ENCODE assay signal across 10 cellular contexts in the genomic region with DNA sequence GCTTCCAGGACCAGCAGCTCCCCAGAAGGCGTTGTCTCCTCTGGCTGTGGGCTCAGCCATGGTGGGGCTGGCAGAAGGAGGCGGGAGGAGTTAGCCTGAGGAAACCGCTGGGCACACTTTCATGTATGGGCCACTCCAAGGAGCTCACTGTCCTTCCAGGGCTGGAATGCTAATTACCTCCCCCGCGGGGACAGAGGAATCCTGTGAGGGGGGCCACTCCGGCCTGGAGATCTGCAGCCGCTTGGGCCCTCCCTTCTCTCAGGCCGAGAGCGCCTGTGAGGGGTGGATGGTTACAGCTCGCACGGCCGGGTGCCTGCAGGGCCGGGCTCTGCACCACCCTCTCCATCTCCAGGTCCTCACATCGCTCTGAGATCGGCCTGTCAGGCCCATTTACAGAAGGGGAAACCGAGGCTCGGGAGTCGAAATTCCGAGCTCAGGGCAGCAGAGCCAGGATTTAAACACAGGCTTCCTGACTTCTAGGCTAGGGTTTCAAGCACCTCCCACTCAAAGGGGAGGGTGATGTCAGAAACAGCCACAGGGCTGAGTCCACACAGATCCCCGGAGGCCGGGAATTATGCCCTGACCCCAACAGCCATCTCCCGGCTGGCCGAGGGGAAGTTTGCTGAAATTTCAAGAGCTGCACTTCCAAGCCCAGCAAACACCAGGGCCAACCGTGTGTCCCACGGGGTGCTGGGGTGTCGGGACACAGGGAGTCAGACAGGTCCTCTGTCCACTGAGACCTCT. TPM values are rescaled to one million over a fixed set of nuclear protein-coding genes. Genes with fewer than 3 reads are reported as not detected.
DNase-seq lines count a peak whose midpoint lies in the region; TF ChIP-seq lines count a peak whose summit lies in the region.
"Had no signal": no experiment of that assay in that cellular context is flagged by ENCODE, and none has a peak within 500 bp of the region (broad histone marks: within the 10 kb centered on the region; RNA-seq: fewer than 3 reads in every experiment).

No MANE protein-coding gene starts in this region.

- intact Hi-C loops in esophagus muscularis mucosa (cut with DNase I) = no loop called here
- intact Hi-C loops in CD4-positive, alpha-beta memory T cell (cut with micrococcal nuclease) = no loop called here

- DNase-seq in AG08395 (ENCODE audit: low spot score) (peak; percentile 49), SJCRH30 (peak; percentile 50 to 65), fibroblast of villous mesenchyme (ENCODE audit: low read depth) (peak; percentile 81), myocyte (ENCODE audit: low read depth) (peak; percentile 65), anterior cingulate cortex (lab: John Stamatoyannopoulos, UW) (no peak), tibial nerve (ENCODE audit: low spot score in 2 of 2) (no peak), esophagus muscularis mucosa (ENCODE audit: extremely low spot score) (no peak)
- no peak for DNase-seq in CD4-positive, alpha-beta memory T cell
- DNase-seq: activated CD8-positive, alpha-beta memory T cell treated with anti-CD3 and anti-CD28 coated beads, Interleukin-2, amount 50 U/mL, for 48 hours; NCI-H446 treated with DMSO at 0.1 percent for 48 hours had no signal

- H3K27me3 ChIP-seq in SJCRH30 (no peaks in the 10 kb centered on the region), tibial nerve (no peaks in the 10 kb centered on the region), esophagus muscularis mucosa (peaks cover 0 to 2% (median 0%) of the 10 kb centered on the region in 4 donors)
- H3K27me3 ChIP-seq in CD4-positive, alpha-beta memory T cell (ENCODE audit: insufficient read depth, low read length) = no peaks in the 10 kb centered on the region

- TF ChIP-seq CTCF in fibroblast of villous mesenchyme (IDR thresholded peaks at IDR 0.05; ENCODE audit: insufficient read depth, low read depth, low read length) (no peak), tibial nerve (IDR thresholded peaks at IDR 0.05) (no peak), esophagus muscularis mucosa (IDR thresholded peaks at IDR 0.05) (no peak)

- H3K4me1 ChIP-seq in SJCRH30 (peaks cover 42% of the 10 kb centered on the region), tibial nerve (peaks cover 0 to 40% (median 14%) of the 10 kb centered on the region in 4 donors), esophagus muscularis mucosa (peaks cover 8 to 36% (median 27%) of the 10 kb centered on the region in 4 donors)
- H3K4me1 ChIP-seq in CD4-positive, alpha-beta memory T cell (ENCODE audit: insufficient read depth, low read length) = no peaks in the 10 kb centered on the region

- H3K27ac ChIP-seq in SJCRH30 (peak overlapping the region; percentile 8; the same call in 1 of the 2 replicates), tibial nerve (peak overlapping the region in 2 of 4 donors; percentile 72 to 73), esophagus muscularis mucosa (replicated peaks in 1 of 4) (peak overlapping the region in 2 of 4 donors; percentile 23 to 52)
- no peak overlapping the region for H3K27ac ChIP-seq in CD4-positive, alpha-beta memory T cell (ENCODE audit: low read depth, low read length)

- no peaks in the 10 kb centered on the region for H3K36me3 Mint-ChIP-seq in CD4-positive, alpha-beta memory T cell

- H3K9me3 Mint-ChIP-seq in CD4-positive, alpha-beta memory T cell = no peaks in the 10 kb centered on the region

- peak overlapping the region; percentile 24 for H3K4me3 ChIP-seq in SJCRH30
- H3K4me3 ChIP-seq in fibroblast of villous mesenchyme (ENCODE audit: low read depth, low read length) = no peak overlapping the region
- no peak overlapping the region for H3K4me3 ChIP-seq in tibial nerve
- peak overlapping the region in 2 of 4 donors; percentile 4 to 19 for H3K4me3 ChIP-seq in esophagus muscularis mucosa
- no peak overlapping the region for H3K4me3 ChIP-seq in CD4-positive, alpha-beta memory T cell (ENCODE audit: low read length in 2 of 2)

- WGBS in tibial nerve, 2 donors = 18 to 45% methylated on average over 18 to 21 of the region's 26 CpGs
- WGBS in esophagus muscularis mucosa = 36% methylated on average over 24 of the region's 26 CpGs

- peak in 1 of 2 donors; percentile 29 for TF ChIP-seq EP300 in tibial nerve (IDR thresholded peaks at IDR 0.05)
- TF ChIP-seq EP300 in esophagus muscularis mucosa (IDR thresholded peaks at IDR 0.05) = no peak

- CTCF ChIA-PET in CD4-positive, alpha-beta memory T cell (lab: Charles Lee; ENCODE audit: partially characterized antibody) = no interaction called here

- no peak overlapping the region for H3K27ac Mint-ChIP-seq in CD4-positive, alpha-beta memory T cell

- H3K4me3 Mint-ChIP-seq in CD4-positive, alpha-beta memory T cell = no peak overlapping the region

- H3K36me3 ChIP-seq in SJCRH30 = no peaks in the 10 kb centered on the region
- H3K36me3 ChIP-seq in tibial nerve = no peaks in the 10 kb centered on the region
- H3K36me3 ChIP-seq in esophagus muscularis mucosa = no peaks in the 10 kb centered on the region
- H3K36me3 ChIP-seq in CD4-positive, alpha-beta memory T cell (ENCODE audit: insufficient read depth, low read length) = no peaks in the 10 kb centered on the region

- TF ChIP-seq POLR2A in tibial nerve (IDR thresholded peaks at IDR 0.05) = no peak
- TF ChIP-seq POLR2A in esophagus muscularis mucosa (IDR thresholded peaks at IDR 0.05; ENCODE audit: low read depth) = no peak

- no peaks in the 10 kb centered on the region for H3K27me3 Mint-ChIP-seq in CD4-positive, alpha-beta memory T cell

- H3K9me3 ChIP-seq in SJCRH30 (replicated peaks) (no peaks in the 10 kb centered on the region), tibial nerve (no peaks in the 10 kb centered on the region), esophagus muscularis mucosa (no peaks in the 10 kb centered on the region)
- no peaks in the 10 kb centered on the region for H3K9me3 ChIP-seq in CD4-positive, alpha-beta memory T cell (ENCODE audit: control insufficient read depth in 1 of 2, low read length in 2 of 2)

- POLR2A ChIA-PET in CD4-positive, alpha-beta memory T cell (lab: Charles Lee; ENCODE audit: partially characterized antibody) = no interaction called here

- no peaks in the 10 kb centered on the region for H3K4me1 Mint-ChIP-seq in CD4-positive, alpha-beta memory T cell

RNA-seq across cellular contexts. Expression of gene PDGFA, which starts 59.1 kb away (rescaled TPM):
- total RNA-seq in SJCRH30 (2014; rRNA removed; shearing (Covaris generic)) = 26.9 and 31.6 TPM in 2 replicates
- total RNA-seq in fibroblast of villous mesenchyme (43.2 and 86.7 TPM in 2 replicates), myocyte (38.6 and 48.4 TPM in 2 replicates), tibial nerve (10 to 100 TPM; 33.4 to 84.1 (median 40.6) TPM), esophagus muscularis mucosa (100 to 1,000 TPM in 2 of 4 donors, 10 to 100 TPM in 2; 88.0 to 184 (median 119) TPM)
- polyA plus RNA-seq in myocyte (2012) = 46.7 TPM
- under 1 TPM in 1 of 2 experiments, not detected in 1; 0.20 TPM for total RNA-seq in CD4-positive, alpha-beta memory T cell
- not detected for polyA plus RNA-seq in CD4-positive, alpha-beta memory T cell

Comparison
In these comparisons a context has a peak if more than half of its experiments do, and no peak if none do; other contexts are left out.
1. DNase-seq: peak in AG08395 (single experiment), SJCRH30 (2 of 2), fibroblast of villous mesenchyme (single experiment) and myocyte (single experiment); none in anterior cingulate cortex (0 of 58), tibial nerve (0 of 2), esophagus muscularis mucosa (single experiment) and CD4-positive, alpha-beta memory T cell (0 of 5).
2. RNA of gene PDGFA, which starts 59.1 kb away (total RNA-seq): 88.0 to 184 TPM in esophagus muscularis mucosa, 38.6 to 48.4 TPM in myocyte, 33.4 to 84.1 TPM in tibial nerve, 43.2 to 86.7 TPM in fibroblast of villous mesenchyme and 26.9 to 31.6 TPM in SJCRH30; 0.20 TPM in CD4-positive, alpha-beta memory T cell; every median in the first group is over 10 times any median in the second.